Comparison of ENCODE assay signal across 1 cellular context in the genomic region with DNA sequence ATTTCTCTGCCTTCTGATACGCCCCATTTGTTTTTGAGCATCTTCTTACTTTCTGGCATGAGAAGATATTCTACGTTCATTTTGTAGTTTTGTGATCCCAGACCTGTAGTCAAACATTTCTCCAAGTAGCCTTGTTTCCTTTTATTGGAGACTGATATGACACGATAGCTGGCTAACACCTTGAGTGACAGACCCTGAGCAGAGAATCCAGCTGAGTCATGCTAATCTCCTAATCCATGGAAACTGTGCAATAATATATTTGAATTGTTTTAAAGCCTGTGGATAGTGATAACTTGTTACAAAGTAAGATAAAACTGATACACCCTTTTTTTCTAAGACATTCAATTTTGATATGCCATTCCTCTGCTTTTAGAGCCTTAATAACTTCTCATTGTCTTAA.
TF ChIP-seq lines count a peak whose summit lies in the region.

No MANE protein-coding gene starts in this region.

TF ChIP-seq in K562, 482 proteins besides CTCF, POLR2A, EP300 and RAD21:
- TF ChIP-seq, protein P1, sequence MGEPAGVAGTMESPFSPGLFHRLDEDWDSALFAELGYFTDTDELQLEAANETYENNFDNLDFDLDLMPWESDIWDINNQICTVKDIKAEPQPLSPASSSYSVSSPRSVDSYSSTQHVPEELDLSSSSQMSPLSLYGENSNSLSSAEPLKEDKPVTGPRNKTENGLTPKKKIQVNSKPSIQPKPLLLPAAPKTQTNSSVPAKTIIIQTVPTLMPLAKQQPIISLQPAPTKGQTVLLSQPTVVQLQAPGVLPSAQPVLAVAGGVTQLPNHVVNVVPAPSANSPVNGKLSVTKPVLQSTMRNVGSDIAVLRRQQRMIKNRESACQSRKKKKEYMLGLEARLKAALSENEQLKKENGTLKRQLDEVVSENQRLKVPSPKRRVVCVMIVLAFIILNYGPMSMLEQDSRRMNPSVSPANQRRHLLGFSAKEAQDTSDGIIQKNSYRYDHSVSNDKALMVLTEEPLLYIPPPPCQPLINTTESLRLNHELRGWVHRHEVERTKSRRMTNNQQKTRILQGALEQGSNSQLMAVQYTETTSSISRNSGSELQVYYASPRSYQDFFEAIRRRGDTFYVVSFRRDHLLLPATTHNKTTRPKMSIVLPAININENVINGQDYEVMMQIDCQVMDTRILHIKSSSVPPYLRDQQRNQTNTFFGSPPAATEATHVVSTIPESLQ (CRISPR knock-in tag; IDR thresholded peaks at IDR 0.05): no peak
- TF ChIP-seq MAFG (tag; conservative IDR thresholded peaks at IDR 0.05) (peak; percentile 17; the same call in 1 of the 2 replicates), POU5F1 (IDR thresholded peaks at IDR 0.05; ENCODE audit: borderline replicate concordance, low read depth, low read length, partially characterized antibody) (no peak), L3MBTL2 (IDR thresholded peaks at IDR 0.05) (no peak), NFE2L1 (tag; IDR thresholded peaks at IDR 0.05; ENCODE audit: borderline replicate concordance, low read depth) (0 out of 2 replicates have a peak, but pooled peaks have one; percentile 7), ETV6 (IDR thresholded peaks at IDR 0.05; ENCODE audit: borderline replicate concordance in 1 of 2, low read depth in 2 of 2, low read length in 1 of 2) (no peak), ETV6 (CRISPR knock-in tag; IDR thresholded peaks at IDR 0.05; ENCODE audit: borderline replicate concordance) (no peak), KDM1A (IDR thresholded peaks at IDR 0.05) (no peak), NCOR1 (IDR thresholded peaks at IDR 0.05) (no peak)
